ENCODE assay signal across 10 cellular contexts in the genomic region with DNA sequence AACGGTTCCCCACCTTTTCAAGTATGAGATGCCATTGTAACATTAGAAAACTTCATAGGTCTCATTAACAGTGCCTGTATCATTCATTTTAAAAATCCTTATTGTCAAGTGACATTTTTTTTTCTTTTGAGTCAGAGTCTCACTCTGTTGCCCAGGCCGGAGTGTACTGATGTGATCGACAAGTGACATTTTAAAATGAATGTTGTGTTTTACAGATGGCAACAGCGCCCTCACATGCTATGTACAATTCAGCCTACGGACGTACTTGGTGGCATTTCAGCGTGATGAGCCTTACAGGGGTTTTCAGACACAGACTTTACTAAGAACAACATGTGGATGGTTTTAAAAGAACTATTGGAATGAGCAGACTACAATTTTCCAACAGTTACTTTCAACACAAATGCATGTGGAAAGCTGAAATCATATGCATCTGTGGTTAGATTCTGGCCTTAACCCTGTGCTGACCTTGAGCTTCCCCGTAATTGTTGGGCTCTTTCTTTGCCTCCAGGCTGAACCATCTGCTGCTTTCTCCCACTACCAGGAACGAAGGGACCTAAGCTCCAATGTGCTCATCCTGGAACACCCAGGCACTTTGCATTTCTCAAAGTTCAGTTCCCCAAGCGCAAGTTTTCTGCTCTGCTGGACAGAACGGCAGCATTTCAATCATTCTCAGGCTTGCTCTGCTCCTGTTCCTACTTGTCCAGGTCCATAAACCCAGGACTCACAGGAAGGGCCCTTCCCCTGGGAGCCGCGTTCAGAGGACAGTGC.
A peak's percentile ranks its signal among the peaks of the same experiment; 100 is the strongest.
DNase-seq lines count a peak whose midpoint lies in the region; ATAC-seq and TF ChIP-seq lines count a peak whose summit lies in the region.
"Had no signal": no experiment of that assay in that cellular context is flagged by ENCODE, and none has a peak within 500 bp of the region (broad histone marks: within the 10 kb centered on the region; RNA-seq: fewer than 3 reads in every experiment).

No MANE protein-coding gene starts in this region.

- peak overlapping the region; percentile 41 for H3K27ac Mint-ChIP-seq in progenitor cell of endocrine pancreas

- H3K27ac ChIP-seq in esophagus squamous epithelium: peak overlapping the region in 3 of 4 donors; percentile 5 to 50 (median 49)
- H3K27ac ChIP-seq: SK-N-MC had no signal

- H3K36me3 Mint-ChIP-seq in progenitor cell of endocrine pancreas (ENCODE audit: insufficient read depth): no peaks in the 10 kb centered on the region
- H3K36me3 Mint-ChIP-seq: naive thymus-derived CD4-positive, alpha-beta T cell had no signal

- no peak for ATAC-seq in HG03378 (IDR thresholded peaks at IDR 0.05; ENCODE audit: unreplicated experiment)
- no peak for ATAC-seq in HG03097 (IDR thresholded peaks at IDR 0.05; ENCODE audit: low FRiP score, unreplicated experiment)
- ATAC-seq: naive thymus-derived CD4-positive, alpha-beta T cell had no signal

- H3K4me3 ChIP-seq in esophagus squamous epithelium: no peak overlapping the region
- H3K4me3 ChIP-seq: SK-N-MC had no signal

- H3K4me1 ChIP-seq in esophagus squamous epithelium: peaks cover 8 to 36% (median 14%) of the 10 kb centered on the region in 3 donors

- H3K9me3 Mint-ChIP-seq in progenitor cell of endocrine pancreas (ENCODE audit: low read depth): no peaks in the 10 kb centered on the region
- H3K9me3 Mint-ChIP-seq: naive thymus-derived CD4-positive, alpha-beta T cell had no signal

- WGBS in esophagus squamous epithelium, 2 donors: 27 to 36% methylated on average over 10 to 13 of the region's 13 CpGs

- peak; percentile 64 for DNase-seq in COR-L47 (lab: John Stamatoyannopoulos, UW)
- DNase-seq in HK-2 (ENCODE audit: unreplicated experiment): peak; percentile 31
- peak; percentile 29 for DNase-seq in RPMI8226
- no peak for DNase-seq in esophagus squamous epithelium (lab: John Stamatoyannopoulos, UW)
- no peak for DNase-seq in progenitor cell of endocrine pancreas (ENCODE audit: low spot score, unreplicated experiment)
- no peak for DNase-seq in effector CD4-positive, alpha-beta T cell

- H3K27me3 Mint-ChIP-seq in progenitor cell of endocrine pancreas: no peaks in the 10 kb centered on the region

- no peak for TF ChIP-seq POLR2A in esophagus squamous epithelium (IDR thresholded peaks at IDR 0.05)

- H3K27me3 ChIP-seq in esophagus squamous epithelium: no peaks in the 10 kb centered on the region

- intact Hi-C loops in esophagus squamous epithelium (cut with DNase I): loop anchor here (10.0 kb wide), 1 partner anchor 288 kb away; no protein-coding TSS in a partner anchor

- no peaks in the 10 kb centered on the region for H3K36me3 ChIP-seq in esophagus squamous epithelium

- H3K9me3 ChIP-seq in esophagus squamous epithelium: no peaks in the 10 kb centered on the region

- TF ChIP-seq CTCF in esophagus squamous epithelium (IDR thresholded peaks at IDR 0.05): peak in 5 of 6 experiments; percentile 20 to 67 (median 38)
- peak; percentile 54 for TF ChIP-seq CTCF in progenitor cell of endocrine pancreas (IDR thresholded peaks at IDR 0.05; ENCODE audit: unreplicated experiment)

- H3K4me3 Mint-ChIP-seq in progenitor cell of endocrine pancreas (ENCODE audit: low read depth): no peak overlapping the region
- H3K4me3 Mint-ChIP-seq: naive thymus-derived CD4-positive, alpha-beta T cell had no signal

- H3K4me1 Mint-ChIP-seq in progenitor cell of endocrine pancreas (ENCODE audit: low read depth): peaks cover 37% of the 10 kb centered on the region

Comparison
In these comparisons a context has a peak if more than half of its experiments do, and no peak if none do; other contexts are left out.
1. DNase-seq: peak in COR-L47 (single experiment), HK-2 (single experiment) and RPMI8226 (single experiment); none in esophagus squamous epithelium (single experiment), progenitor cell of endocrine pancreas (single experiment) and effector CD4-positive, alpha-beta T cell (single experiment).